In genomic region chr5:6377121-6377520, GRCh38 we compare ENCODE assay signal across 9 cellular contexts. TPM values are rescaled to one million over a fixed set of nuclear protein-coding genes. Genes with fewer than 3 reads are reported as not detected.
DNase-seq lines count a peak whose midpoint lies in the region; ATAC-seq, FAIRE-seq and TF ChIP-seq lines count a peak whose summit lies in the region.
"Had no signal": no experiment of that assay in that cellular context is flagged by ENCODE, and none has a peak within 500 bp of the region (broad histone marks: within the 10 kb centered on the region; RNA-seq: fewer than 3 reads in every experiment).

No MANE protein-coding gene starts in this region.

- FAIRE-seq in A549 (lab: Jason Lieb, UNC), result no peak

- peaks cover 9% of the 10 kb centered on the region; the same call in 2 of the 3 replicates for H3K4me1 ChIP-seq in A549
- peaks cover 4% of the 10 kb centered on the region; the same call in 1 of the 2 replicates for H3K4me1 ChIP-seq in HUES64 (ENCODE audit: insufficient read depth, low read length)
- H3K4me1 ChIP-seq in breast epithelium, result peaks cover 0 to 4% of the 10 kb centered on the region in 2 donors
- H3K4me1 ChIP-seq in mucosa of rectum (ENCODE audit: control insufficient read depth in 2 of 2, insufficient read depth in 2 of 2, low read length in 2 of 2), result peaks cover 5 to 9% of the 10 kb centered on the region in 2 donors

- ATAC-seq in A549 (no peak), HG03108 (IDR thresholded peaks at IDR 0.05; ENCODE audit: unreplicated experiment) (no peak), GM21786 (IDR thresholded peaks at IDR 0.05; ENCODE audit: unreplicated experiment) (no peak)

- POLR2A ChIA-PET in A549 (lab: Yijun Ruan, JAX), result no interaction called here

- H3K4me2 ChIP-seq in A549, result peak overlapping the region; percentile 80

- CTCF ChIA-PET in A549 (lab: Yijun Ruan, JAX), result interaction anchor here (0.6 to 1.5 kb wide), 2 partner anchors 58 to 490 kb away, joined by 3 to 5 read pairs; no protein-coding TSS in a partner anchor

- peak overlapping the region; percentile 95 for H3K4me3 ChIP-seq in A549
- H3K4me3 ChIP-seq in HUES64 (ENCODE audit: low read length), result peak overlapping the region; percentile 92
- peak overlapping the region; percentile 98 to 99 (median 99) for H3K4me3 ChIP-seq in breast epithelium
- peak overlapping the region; percentile 89 to 93 for H3K4me3 ChIP-seq in mucosa of rectum (ENCODE audit: low read length in 2 of 2)

- no peak for TF ChIP-seq POLR2A in A549 (IDR thresholded peaks at IDR 0.05; ENCODE audit: low read length)
- no peak for TF ChIP-seq POLR2A in breast epithelium (IDR thresholded peaks at IDR 0.05)

- TF ChIP-seq RAD21 in A549 (conservative IDR thresholded peaks at IDR 0.05 in 1 of 2, IDR thresholded peaks at IDR 0.05 in 1 of 2), result no peak

- no peak for TF ChIP-seq EP300 in A549 (IDR thresholded peaks at IDR 0.05)

- WGBS in A549 (ENCODE audit: missing lambda C conversion rate), result 83% methylated on average over 8 of the region's 8 CpGs
- 84% methylated on average over 8 of the region's 8 CpGs for WGBS in HUES64

- H3K27ac ChIP-seq in A549, result peak overlapping the region; percentile 94 to 95; a peak in 3 of 6 replicates
- H3K27ac ChIP-seq in HUES64 (ENCODE audit: low read depth, low read length), result no peak overlapping the region
- H3K27ac ChIP-seq in breast epithelium, result peak overlapping the region in 1 of 2 donors; percentile 92
- H3K27ac ChIP-seq in mucosa of rectum (ENCODE audit: low read depth in 2 of 2, low read length in 2 of 2), result no peak overlapping the region

- intact Hi-C loops in breast epithelium (cut with DNase I; ENCODE audit: low total_unique reads), result no loop called here

- H3K27me3 ChIP-seq in HUES64 (ENCODE audit: insufficient read depth, low read length), result no peaks in the 10 kb centered on the region
- H3K27me3 ChIP-seq in breast epithelium, result no peaks in the 10 kb centered on the region
- H3K27me3 ChIP-seq in mucosa of rectum (ENCODE audit: control insufficient read depth in 2 of 2, insufficient read depth in 2 of 2, low read length in 2 of 2), result no peaks in the 10 kb centered on the region

- TF ChIP-seq CTCF in A549 (IDR thresholded peaks at IDR 0.05), result no peak
- TF ChIP-seq CTCF in breast epithelium (IDR thresholded peaks at IDR 0.05), result no peak

- H3K9me3 ChIP-seq in A549, result no peaks in the 10 kb centered on the region
- H3K9me3 ChIP-seq in HUES64 (ENCODE audit: insufficient read depth, low read depth, low read length), result no peaks in the 10 kb centered on the region
- H3K9me3 ChIP-seq in breast epithelium, result no peaks in the 10 kb centered on the region
- no peaks in the 10 kb centered on the region for H3K9me3 ChIP-seq in mucosa of rectum (ENCODE audit: control insufficient read depth in 2 of 2, low read length in 2 of 2)

- H3K36me3 ChIP-seq in HUES64 (ENCODE audit: insufficient read depth, low read length) (peaks cover 50% of the 10 kb centered on the region), breast epithelium (peaks cover 2% of the 10 kb centered on the region), mucosa of rectum (ENCODE audit: control insufficient read depth in 2 of 2, insufficient read depth in 2 of 2, low read length in 2 of 2) (peaks cover 34 to 49% of the 10 kb centered on the region in 2 donors)

- DNase-seq in A549 (ENCODE audit: low read depth in 1 of 2, low spot score in 1 of 2), result no peak
- DNase-seq in breast epithelium (ENCODE audit: low spot score in 2 of 2), result no peak
- DNase-seq in SK-N-DZ (ENCODE audit: low spot score), result no peak
- DNase-seq in GM19240 (ENCODE audit: insufficient read length, low spot score), result no peak
- DNase-seq: NCI-H1417 treated with DMSO at 0.1 percent for 48 hours had no signal

- peak overlapping the region; percentile 80; the same call in 1 of the 2 replicates for H3K9ac ChIP-seq in HUES64 (ENCODE audit: low read depth, low read length)
- H3K9ac ChIP-seq in mucosa of rectum (ENCODE audit: low read depth in 1 of 2, low read length in 2 of 2), result no peak overlapping the region

TF ChIP-seq in A549, 52 proteins besides CTCF, POLR2A, EP300 and RAD21:
- TF ChIP-seq HES2 (IDR thresholded peaks at IDR 0.05) (no peak), RNF2 (IDR thresholded peaks at IDR 0.05; ENCODE audit: borderline replicate concordance, low read depth) (no peak)

RNA-seq across cellular contexts. Expression of gene MED10, which starts 1.2 kb away (rescaled TPM):
- polyA plus RNA-seq in A549 (2011; rRNA removed), result 40.6 and 59.4 TPM in 2 replicates
- polyA plus RNA-seq in A549 (2012; cell fraction: cytosol; rRNA removed), result 74.8 and 80.5 TPM in 2 replicates
- 44.1 and 49.4 TPM in 2 replicates for polyA plus RNA-seq in A549 (2012; cell fraction: nucleus; rRNA removed)
- 56.7 to 58.6 TPM (median 57.6 TPM) in 3 replicates for polyA plus RNA-seq in A549 (2017; fragmentation: RNase III; extraction: RNeasy Plus Mini Kit Qiagen cat#74134 plus additional on column Dnase treatment)
- polyA minus RNA-seq in A549 (2011; rRNA and poly(A)+ RNA removed), result 13.2 and 14.2 TPM in 2 replicates
- polyA plus RNA-seq in HUES64 (2013, experiment 1 of 2), result 20.8 TPM
- polyA plus RNA-seq in HUES64 (2013, experiment 2 of 2), result 21.2 TPM
- 10 to 100 TPM; 25.6 to 29.9 (median 25.9) TPM for total RNA-seq in breast epithelium
- polyA plus RNA-seq in SK-N-DZ (2014; cell fraction: cytosol; rRNA removed), result 13.5 and 13.8 TPM in 2 replicates
- 18.9 and 27.4 TPM in 2 replicates for polyA plus RNA-seq in SK-N-DZ (2014; cell fraction: nucleus; rRNA removed)

Comparison
In these comparisons a context has a peak if more than half of its experiments do, and no peak if none do; other contexts are left out.
1. H3K27ac ChIP-seq: peak in A549 (2 of 2); none in HUES64 (single experiment) and mucosa of rectum (0 of 2).
2. Peak in every context shown above with its lines, with median percentiles within 50 percentile points of each other: H3K4me3 ChIP-seq.